In the genomic region with DNA sequence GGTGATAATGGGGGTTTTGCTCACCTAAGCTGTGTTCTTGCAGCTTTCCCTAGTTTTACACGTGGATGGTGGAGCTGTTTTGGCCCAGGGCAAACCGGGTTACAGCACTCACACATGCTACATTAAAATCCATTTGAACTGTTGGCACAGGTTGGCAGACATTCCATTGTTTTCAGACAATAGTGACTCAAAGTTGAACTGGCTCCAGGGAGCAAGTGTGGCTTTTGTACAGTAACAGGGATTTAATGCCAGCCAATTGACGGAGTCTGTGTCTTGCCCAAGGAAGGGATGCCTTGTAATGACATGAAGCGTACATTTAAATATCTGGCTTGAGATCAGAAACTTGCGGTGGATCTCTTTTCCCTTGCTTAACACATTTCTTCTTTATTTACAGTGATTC, we compare ENCODE assay signal across 14 cellular contexts.
DNase-seq lines count a peak whose midpoint lies in the region; ATAC-seq and TF ChIP-seq lines count a peak whose summit lies in the region.
"Had no signal": no experiment of that assay in that cellular context is flagged by ENCODE, and none has a peak within 500 bp of the region (broad histone marks: within the 10 kb centered on the region; RNA-seq: fewer than 3 reads in every experiment).

No MANE protein-coding gene starts in this region.

- H3K4me1 Mint-ChIP-seq in CD4-positive, CD25-positive, alpha-beta regulatory T cell: peaks cover 12 to 60% (median 36%) of the 10 kb centered on the region in 4 donors

- H3K27ac Mint-ChIP-seq in CD4-positive, CD25-positive, alpha-beta regulatory T cell: peak overlapping the region in 2 of 3 donors; percentile 32 to 57
- H3K27ac Mint-ChIP-seq: activated naive CD8-positive, alpha-beta T cell treated with anti-CD3 and anti-CD28 coated beads, Interleukin-2, amount 50 U/mL, for 24 hours had no signal

- no peak overlapping the region for H3K9ac ChIP-seq in mammary epithelial cell (ENCODE audit: insufficient read depth, low read length)
- H3K9ac ChIP-seq: BLaER1 had no signal

- no peak overlapping the region for H2AFZ ChIP-seq in mammary epithelial cell (ENCODE audit: low read depth, low read length)

- H3K79me2 ChIP-seq in mammary epithelial cell (ENCODE audit: insufficient read depth, low read length): peaks cover 69% of the 10 kb centered on the region

- no peak overlapping the region for H3K4me3 ChIP-seq in CD4-positive, CD25-positive, alpha-beta regulatory T cell (ENCODE audit: low read depth, low read length)
- no peak overlapping the region for H3K4me3 ChIP-seq in mammary epithelial cell (replicated peaks in 1 of 3; ENCODE audit: insufficient read depth in 1 of 3, low read depth in 2 of 3, low read length in 3 of 3)
- H3K4me3 ChIP-seq: BLaER1, right lobe of liver had no signal

- peaks cover 23% of the 10 kb centered on the region for H3K36me3 Mint-ChIP-seq in CD4-positive, CD25-positive, alpha-beta regulatory T cell

- no peaks in the 10 kb centered on the region for H3K9me3 ChIP-seq in CD4-positive, CD25-positive, alpha-beta regulatory T cell (ENCODE audit: control insufficient read depth in 2 of 2, low read length in 2 of 2)
- no peaks in the 10 kb centered on the region for H3K9me3 ChIP-seq in mammary epithelial cell (replicated peaks; ENCODE audit: insufficient read depth, low read length)
- H3K9me3 ChIP-seq: BLaER1, right lobe of liver had no signal

- no peak for TF ChIP-seq CTCF in mammary epithelial cell (conservative IDR thresholded peaks at IDR 0.05 in 1 of 2, IDR thresholded peaks at IDR 0.05 in 1 of 2; ENCODE audit: extremely low read depth in 1 of 2, insufficient read depth in 1 of 2, low read depth in 1 of 2, low read length in 2 of 2)

- WGBS in mammary epithelial cell (ENCODE audit: low coverage, missing lambda C conversion rate): 0% methylated on average over 5 of the region's 5 CpGs

- H3K9me3 Mint-ChIP-seq in CD4-positive, CD25-positive, alpha-beta regulatory T cell: peaks cover 0 to 1% (median 0%) of the 10 kb centered on the region in 7 donors
- H3K9me3 Mint-ChIP-seq: activated naive CD8-positive, alpha-beta T cell treated with anti-CD3 and anti-CD28 coated beads, Interleukin-2, amount 50 U/mL, for 24 hours had no signal

- H3K4me3 Mint-ChIP-seq in CD4-positive, CD25-positive, alpha-beta regulatory T cell: no peak overlapping the region
- H3K4me3 Mint-ChIP-seq: activated naive CD8-positive, alpha-beta T cell treated with anti-CD3 and anti-CD28 coated beads, Interleukin-2, amount 50 U/mL, for 24 hours had no signal

- dilution Hi-C loops in mammary epithelial cell (cut with HindIII; ENCODE audit: low sequenced_read_pairs): no loop called here

- H3K27ac ChIP-seq in CD4-positive, CD25-positive, alpha-beta regulatory T cell (ENCODE audit: insufficient read depth, low read length, poor library complexity, severe bottlenecking): no peak overlapping the region
- H3K27ac ChIP-seq in mammary epithelial cell (ENCODE audit: insufficient read depth, low read depth, low read length): no peak overlapping the region
- H3K27ac ChIP-seq: BLaER1, right lobe of liver had no signal

- DNase-seq in CD4-positive, CD25-positive, alpha-beta regulatory T cell: no peak
- DNase-seq in M059J (ENCODE audit: low read depth) (peak; percentile 98), mammary epithelial cell (peak; percentile 92), medulla oblongata (ENCODE audit: extremely low spot score) (peak; percentile 27), NCI-H146 treated with DMSO at 0.1 percent for 48 hours (lab: John Stamatoyannopoulos, UW; ENCODE audit: unreplicated experiment) (no peak), NCI-H1417 treated with DMSO at 0.1 percent for 48 hours (lab: John Stamatoyannopoulos, UW) (no peak)
- no peak for DNase-seq in stimulated activated naive CD4-positive, alpha-beta T cell (lab: John Stamatoyannopoulos, UW)
- DNase-seq: activated naive CD8-positive, alpha-beta T cell treated with anti-CD3 and anti-CD28 coated beads, Interleukin-2, amount 50 U/mL, for 24 hours; mesenchymal stem cell; NCI-H187 treated with DMSO at 0.1 percent for 48 hours; right lobe of liver; T-helper 9 cell had no signal

- H4K20me1 ChIP-seq in mammary epithelial cell (ENCODE audit: insufficient read depth, low read length): no peaks in the 10 kb centered on the region

- H3K4me1 ChIP-seq in CD4-positive, CD25-positive, alpha-beta regulatory T cell (ENCODE audit: control insufficient read depth, insufficient read depth, low read length, poor library complexity, severe bottlenecking): no peaks in the 10 kb centered on the region
- peaks cover 19% of the 10 kb centered on the region for H3K4me1 ChIP-seq in mammary epithelial cell (ENCODE audit: insufficient read depth, low read length)
- H3K4me1 ChIP-seq: right lobe of liver had no signal

- intact Hi-C loops in mammary epithelial cell (cut with micrococcal nuclease): no loop called here

- peaks cover 9% of the 10 kb centered on the region for H3K36me3 ChIP-seq in CD4-positive, CD25-positive, alpha-beta regulatory T cell (ENCODE audit: control insufficient read depth, insufficient read depth, low read length)
- H3K36me3 ChIP-seq in mammary epithelial cell (ENCODE audit: insufficient read depth, low read length): no peaks in the 10 kb centered on the region
- H3K36me3 ChIP-seq: right lobe of liver had no signal

- H3K4me2 ChIP-seq in mammary epithelial cell (ENCODE audit: insufficient read depth, low read depth, low read length): peak overlapping the region; percentile 55
- H3K4me2 ChIP-seq: BLaER1 had no signal

- in situ Hi-C loops in mammary epithelial cell (cut with MboI; ENCODE audit: low sequenced_read_pairs in 2 of 2): loop anchor here (25.0 kb wide), 1 partner anchor 1267 kb away; no protein-coding TSS in a partner anchor

- no peak for ATAC-seq in CD4-positive, CD25-positive, alpha-beta regulatory T cell (ENCODE audit: low read depth in 2 of 2)
- no peak for ATAC-seq in HG03039 (IDR thresholded peaks at IDR 0.05; ENCODE audit: unreplicated experiment)
- ATAC-seq: activated naive CD8-positive, alpha-beta T cell treated with anti-CD3 and anti-CD28 coated beads, Interleukin-2, amount 50 U/mL, for 24 hours; right lobe of liver had no signal

- BruUV-seq in mammary epithelial cell (replicated peaks; lab: Mats Ljungman, UMichigan): no TSS peak

- H3K27me3 ChIP-seq in CD4-positive, CD25-positive, alpha-beta regulatory T cell (ENCODE audit: control insufficient read depth, insufficient read depth, low read length): no peaks in the 10 kb centered on the region
- H3K27me3 ChIP-seq in mammary epithelial cell (ENCODE audit: insufficient read depth, low read length): no peaks in the 10 kb centered on the region
- H3K27me3 ChIP-seq: BLaER1, right lobe of liver had no signal

- CTCF ChIA-PET in mammary epithelial cell (lab: Charles Lee; ENCODE audit: low non-redundant PET): no interaction called here

- H3K27me3 Mint-ChIP-seq in CD4-positive, CD25-positive, alpha-beta regulatory T cell: no peaks in the 10 kb centered on the region
- H3K27me3 Mint-ChIP-seq: activated naive CD8-positive, alpha-beta T cell treated with anti-CD3 and anti-CD28 coated beads, Interleukin-2, amount 50 U/mL, for 24 hours had no signal

Comparison
In these comparisons a context has a peak if more than half of its experiments do, and no peak if none do; other contexts are left out.
1. DNase-seq: peak in M059J (single experiment), mammary epithelial cell (single experiment) and medulla oblongata (single experiment); none in CD4-positive, CD25-positive, alpha-beta regulatory T cell (0 of 3), stimulated activated naive CD4-positive, alpha-beta T cell (0 of 6), NCI-H146 treated with DMSO at 0.1 percent for 48 hours (single experiment) and NCI-H1417 treated with DMSO at 0.1 percent for 48 hours (single experiment).